ENCODE assay signal across 22 cellular contexts in the genomic region with DNA sequence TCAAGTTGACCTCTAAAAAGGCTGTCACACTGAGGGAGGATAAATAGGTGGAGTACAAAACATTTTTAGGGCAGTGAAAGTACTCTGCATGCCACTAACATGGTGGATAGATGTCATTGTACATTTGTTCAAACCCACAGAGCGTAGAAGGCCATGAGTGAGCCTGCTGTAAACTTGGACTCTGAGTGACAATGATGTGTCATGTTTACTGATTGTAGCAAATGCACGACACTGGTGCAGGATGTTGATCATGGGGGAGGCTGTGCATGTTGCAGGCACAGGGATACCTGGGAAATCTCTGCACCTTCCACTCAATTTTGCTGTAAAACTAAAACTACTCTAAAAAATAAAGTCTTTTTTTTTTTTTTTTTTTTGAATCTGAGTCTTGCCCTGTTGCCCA. TPM values are rescaled to one million over a fixed set of nuclear protein-coding genes. Genes with fewer than 3 reads are reported as not detected.
"Had no signal": no experiment of that assay in that cellular context is flagged by ENCODE, and none has a peak within 500 bp of the region (broad histone marks: within the 10 kb centered on the region; RNA-seq: fewer than 3 reads in every experiment).

No MANE protein-coding gene starts in this region.

- FAIRE-seq: colon, pancreas had no signal

- H3K27ac ChIP-seq: brain microvascular endothelial cell, dorsolateral prefrontal cortex, neutrophil, pancreas, right lobe of liver, transverse colon, vagina, VCaP had no signal

- H3K4me1 Mint-ChIP-seq: natural killer cell had no signal

- H3K27me3 ChIP-seq: brain microvascular endothelial cell, dorsolateral prefrontal cortex, pancreas, right lobe of liver, transverse colon, vagina had no signal

- ATAC-seq: natural killer cell, pancreas had no signal

- DNase-seq: activated CD4-positive, alpha-beta memory T cell treated with anti-CD3 and anti-CD28 coated beads for 36 hours; activated CD4-positive, alpha-beta T cell treated with anti-CD3 and anti-CD28 coated beads for 4 hours; activated gamma-delta T cell; activated T-cell treated with anti-CD3 and anti-CD28 coated beads, Interleukin-2, amount 50 U/mL, for 48 hours; anterior cingulate cortex; brain microvascular endothelial cell; central memory CD4-positive, alpha-beta T cell; dorsolateral prefrontal cortex; mesenchymal stem cell; natural killer cell; pancreas; right lobe of liver; stimulated activated CD4-positive, alpha-beta T cell treated with anti-CD3 and anti-CD28 coated beads, Interleukin-4, amount 100 ng/mL, for 1 hour; transverse colon had no signal

- H3K27ac Mint-ChIP-seq: activated CD4-positive, alpha-beta memory T cell treated with anti-CD3 and anti-CD28 coated beads for 36 hours; natural killer cell; T-helper 1 cell treated with Interleukin-12 subunit alpha and Interleukin-12 subunit beta and Interleukin-4 antibody, amounts not matched to agents 30 μg/mL and 1 μg/mL, for 36 hours had no signal

- H3K9me3 Mint-ChIP-seq: activated CD4-positive, alpha-beta memory T cell treated with anti-CD3 and anti-CD28 coated beads for 36 hours; natural killer cell; T-helper 1 cell treated with Interleukin-12 subunit alpha and Interleukin-12 subunit beta and Interleukin-4 antibody, amounts not matched to agents 30 μg/mL and 1 μg/mL, for 36 hours had no signal

- H3K9me3 ChIP-seq: neutrophil, pancreas, right lobe of liver, transverse colon, vagina had no signal

- H3K4me1 ChIP-seq: right lobe of liver, transverse colon, vagina had no signal

- H3K4me3 Mint-ChIP-seq: activated CD4-positive, alpha-beta memory T cell treated with anti-CD3 and anti-CD28 coated beads for 36 hours; natural killer cell; T-helper 1 cell treated with Interleukin-12 subunit alpha and Interleukin-12 subunit beta and Interleukin-4 antibody, amounts not matched to agents 30 μg/mL and 1 μg/mL, for 36 hours had no signal

- H3K36me3 Mint-ChIP-seq: activated CD4-positive, alpha-beta memory T cell treated with anti-CD3 and anti-CD28 coated beads for 36 hours; natural killer cell had no signal

- H3K27me3 Mint-ChIP-seq: activated CD4-positive, alpha-beta memory T cell treated with anti-CD3 and anti-CD28 coated beads for 36 hours had no signal

- H3K36me3 ChIP-seq: brain microvascular endothelial cell, neutrophil, pancreas, right lobe of liver, transverse colon, vagina had no signal

- H3K4me2 ChIP-seq: smooth muscle cell had no signal

- H3K4me3 ChIP-seq: dorsolateral prefrontal cortex, pancreas, right lobe of liver, smooth muscle cell, transverse colon, vagina had no signal

RNA-seq across cellular contexts. Expression of gene GRID1, which starts 52.5 kb away (rescaled TPM):
- total RNA-seq: activated CD4-positive, alpha-beta memory T cell treated with anti-CD3 and anti-CD28 coated beads for 36 hours; fibroblast of villous mesenchyme; natural killer cell; pulmonary artery endothelial cell had no signal
